In the genomic region with DNA sequence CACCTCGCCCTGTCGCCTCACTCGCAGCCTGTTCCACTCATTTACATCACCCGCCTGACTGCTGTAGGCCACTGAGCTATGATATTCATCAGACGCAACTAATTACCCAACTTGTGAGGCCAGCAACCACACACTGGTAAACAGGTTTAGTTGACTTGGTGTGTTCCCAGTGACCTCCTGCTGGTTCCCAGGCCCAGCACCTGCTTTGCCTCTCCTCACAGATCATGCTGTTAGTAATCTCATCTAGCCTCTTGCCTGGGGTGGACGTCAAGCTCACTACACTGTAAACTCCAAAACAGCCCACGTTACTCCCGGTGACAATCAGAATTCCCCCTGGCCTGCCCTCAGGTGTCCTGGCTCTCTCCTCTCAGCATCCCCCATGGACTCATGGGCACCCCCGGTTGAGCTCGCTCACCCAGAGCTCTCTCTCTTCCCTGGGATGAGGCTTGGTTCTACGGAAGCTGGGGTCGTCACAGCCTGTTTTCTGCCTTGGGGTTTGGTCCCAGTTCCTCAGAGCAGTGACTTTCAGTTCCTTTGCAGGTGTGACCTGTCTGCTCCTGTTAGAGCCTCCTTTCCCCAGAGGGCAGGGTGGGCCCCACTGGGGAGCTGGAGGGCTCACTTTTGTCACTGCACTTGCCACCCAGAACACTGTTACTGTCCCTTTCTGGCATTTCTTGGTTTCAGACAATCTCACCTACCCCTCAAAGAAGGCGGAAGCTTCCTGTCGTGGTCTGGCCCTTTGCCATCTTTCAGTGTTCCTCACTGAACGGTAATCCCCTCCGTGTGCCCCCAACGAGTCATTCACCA, we compare ENCODE assay signal across 9 cellular contexts. TPM values are rescaled to one million over a fixed set of nuclear protein-coding genes. Genes with fewer than 3 reads are reported as not detected.
DNase-seq lines count a peak whose midpoint lies in the region; ATAC-seq and TF ChIP-seq lines count a peak whose summit lies in the region.
"Had no signal": no experiment of that assay in that cellular context is flagged by ENCODE, and none has a peak within 500 bp of the region (broad histone marks: within the 10 kb centered on the region; RNA-seq: fewer than 3 reads in every experiment).

No MANE protein-coding gene starts in this region.

- peaks cover 58% of the 10 kb centered on the region for H3K4me1 Mint-ChIP-seq in dendritic cell treated with granulocyte-macrophage colony-stimulating factor and Interleukin-4, amounts not matched to agents 40 ng/mL and 50 ng/mL, for 4 days (ENCODE audit: low read depth)

- H3K9me3 ChIP-seq in upper lobe of right lung = no peaks in the 10 kb centered on the region

- H3K27ac ChIP-seq in upper lobe of right lung = no peak overlapping the region
- H3K27ac ChIP-seq: epithelial cell of prostate had no signal

- no peaks in the 10 kb centered on the region for H3K27me3 Mint-ChIP-seq in dendritic cell treated with granulocyte-macrophage colony-stimulating factor and Interleukin-4, amounts not matched to agents 40 ng/mL and 50 ng/mL, for 4 days

- intact Hi-C loops in dendritic cell treated with granulocyte-macrophage colony-stimulating factor and Interleukin-4, amounts not matched to agents 40 ng/mL and 50 ng/mL, for 4 days (cut with micrococcal nuclease) = no loop called here
- intact Hi-C loops in upper lobe of right lung (cut with DNase I) = no loop called here

- H3K4me3 Mint-ChIP-seq in dendritic cell treated with granulocyte-macrophage colony-stimulating factor and Interleukin-4, amounts not matched to agents 40 ng/mL and 50 ng/mL, for 4 days = no peak overlapping the region

- no peaks in the 10 kb centered on the region for H3K27me3 ChIP-seq in upper lobe of right lung

- ATAC-seq in GM18511 (IDR thresholded peaks at IDR 0.05; ENCODE audit: unreplicated experiment) (peak; percentile 88), HG02759 (IDR thresholded peaks at IDR 0.05; ENCODE audit: unreplicated experiment) (peak; percentile 85), upper lobe of right lung (no peak)

- H3K4me3 ChIP-seq in upper lobe of right lung = no peak overlapping the region

- TF ChIP-seq CTCF in upper lobe of right lung (IDR thresholded peaks at IDR 0.05) = no peak

- peaks cover 81% of the 10 kb centered on the region for H3K36me3 Mint-ChIP-seq in dendritic cell treated with granulocyte-macrophage colony-stimulating factor and Interleukin-4, amounts not matched to agents 40 ng/mL and 50 ng/mL, for 4 days (ENCODE audit: low read depth)

- DNase-seq in NCI-H2171 treated with DMSO at 0.1 percent for 48 hours (lab: John Stamatoyannopoulos, UW) (no peak), upper lobe of right lung (no peak), AML-193 (lab: John Stamatoyannopoulos, UW) (no peak), islet precursor cell (no peak)

- peaks cover 4% of the 10 kb centered on the region for H3K9me3 Mint-ChIP-seq in dendritic cell treated with granulocyte-macrophage colony-stimulating factor and Interleukin-4, amounts not matched to agents 40 ng/mL and 50 ng/mL, for 4 days

- 0 out of 2 replicates have a peak, but pooled peaks have one; percentile 4 for TF ChIP-seq POLR2A in Raji (IDR thresholded peaks at IDR 0.05; ENCODE audit: insufficient read depth, low read depth, low read length)

- H3K27ac Mint-ChIP-seq in dendritic cell treated with granulocyte-macrophage colony-stimulating factor and Interleukin-4, amounts not matched to agents 40 ng/mL and 50 ng/mL, for 4 days = peak overlapping the region; percentile 63

- no peaks in the 10 kb centered on the region for H3K4me1 ChIP-seq in upper lobe of right lung

- H3K36me3 ChIP-seq in upper lobe of right lung = peaks cover 3% of the 10 kb centered on the region

RNA-seq across cellular contexts. Expression of a gene that starts 40.3 kb away (rescaled TPM):
- total RNA-seq in upper lobe of right lung = 33.3 TPM
